Comparison of ENCODE assay signal across 13 cellular contexts in the genomic region with DNA sequence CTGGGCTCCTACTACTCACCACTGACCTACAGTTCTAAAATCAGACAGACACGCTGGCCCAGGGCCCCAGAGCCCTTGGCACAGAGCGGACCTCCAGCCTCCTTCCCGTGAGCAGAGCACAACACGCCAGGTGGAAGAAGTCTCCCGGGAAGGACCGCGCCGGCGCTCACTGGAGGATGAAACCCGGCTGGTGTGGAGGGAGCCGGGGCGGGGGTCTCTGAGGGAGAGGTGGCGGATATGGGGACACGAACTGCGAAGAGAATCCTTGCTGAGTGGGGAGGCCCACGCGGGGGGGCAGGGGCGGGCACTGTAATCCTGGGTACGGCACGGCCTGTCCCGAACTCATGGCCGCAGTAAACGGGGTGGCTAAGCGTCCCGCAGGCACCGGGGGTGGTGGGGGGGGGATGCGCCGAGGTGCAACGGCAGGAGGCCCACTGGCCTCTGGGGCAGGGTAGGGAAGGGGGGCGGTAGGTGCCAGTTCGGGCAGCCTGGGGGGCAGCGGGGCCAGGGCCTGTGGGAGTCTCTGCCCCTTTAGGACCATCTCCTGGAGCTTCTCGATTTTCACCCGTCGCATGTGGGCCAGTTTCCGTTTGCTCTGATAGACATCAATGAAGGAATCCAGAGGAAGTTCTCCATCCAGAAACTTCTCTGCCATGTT. TPM values are rescaled to one million over a fixed set of nuclear protein-coding genes. Genes with fewer than 3 reads are reported as not detected.
DNase-seq lines count a peak whose midpoint lies in the region; ATAC-seq and TF ChIP-seq lines count a peak whose summit lies in the region.
"Had no signal": no experiment of that assay in that cellular context is flagged by ENCODE, and none has a peak within 500 bp of the region (broad histone marks: within the 10 kb centered on the region; RNA-seq: fewer than 3 reads in every experiment).

No MANE protein-coding gene starts in this region.

- no peak overlapping the region for H3K4me3 ChIP-seq in suprapubic skin
- no peak overlapping the region for H3K4me3 ChIP-seq in coronary artery
- H3K4me3 ChIP-seq: ascending aorta, GM23248 had no signal

- ATAC-seq in HG03280 (IDR thresholded peaks at IDR 0.05; ENCODE audit: unreplicated experiment) (no peak), HG02571 (IDR thresholded peaks at IDR 0.05; ENCODE audit: unreplicated experiment) (no peak)

- no peak for TF ChIP-seq CTCF in RWPE1 (conservative IDR thresholded peaks at IDR 0.05; ENCODE audit: low read depth)
- no peak for TF ChIP-seq CTCF in suprapubic skin (IDR thresholded peaks at IDR 0.05)
- TF ChIP-seq CTCF in coronary artery (IDR thresholded peaks at IDR 0.05) = no peak

- peaks cover 66% of the 10 kb centered on the region for H3K4me1 ChIP-seq in suprapubic skin

- POLR2A ChIA-PET in RWPE1 (lab: Yijun Ruan, JAX; ENCODE audit: low non-redundant PET) = interaction anchor here (1.1 kb wide), 1 partner anchor 109 kb away, joined by 3 read pairs; no protein-coding TSS in a partner anchor

- TF ChIP-seq EP300 in suprapubic skin (IDR thresholded peaks at IDR 0.05) = no peak

- WGBS in suprapubic skin = 90% methylated on average over 35 of the region's 36 CpGs

- CTCF ChIA-PET in RWPE1 (lab: Yijun Ruan, JAX) = interaction anchor here (0.5 to 1.6 kb wide), 8 partner anchors 13 to 94 kb away, joined by 3 to 6 read pairs (median 4); no protein-coding TSS in a partner anchor

- H3K27me3 ChIP-seq in suprapubic skin = no peaks in the 10 kb centered on the region
- H3K27me3 ChIP-seq: ascending aorta had no signal

- peaks cover 48% of the 10 kb centered on the region for H3K36me3 ChIP-seq in suprapubic skin

- no peaks in the 10 kb centered on the region for H3K9me3 ChIP-seq in suprapubic skin
- H3K9me3 ChIP-seq: ascending aorta had no signal

- DNase-seq in RWPE1 (ENCODE audit: low spot score) = no peak
- no peak for DNase-seq in epithelial cell of prostate (ENCODE audit: low read depth, low spot score)
- peak; percentile 83 for DNase-seq in mesenteric fat pad (ENCODE audit: low spot score)
- peak; percentile 66 to 75 for DNase-seq in suprapubic skin (ENCODE audit: low spot score in 2 of 2)
- DNase-seq in coronary artery (ENCODE audit: low spot score) = no peak
- DNase-seq: activated CD8-positive, alpha-beta memory T cell treated with anti-CD3 and anti-CD28 coated beads, Interleukin-2, amount 50 U/mL, for 48 hours; GM23248; NCI-H1105; NCI-H524 treated with DMSO at 0.1 percent for 48 hours; SHP77 had no signal

- TF ChIP-seq POLR2A in suprapubic skin (IDR thresholded peaks at IDR 0.05) = no peak

- H3K27ac ChIP-seq in RWPE1 (peak overlapping the region; percentile 95), epithelial cell of prostate (peak overlapping the region; percentile 87), suprapubic skin (no peak overlapping the region), coronary artery (peak overlapping the region in 1 of 2 donors; percentile 52)
- H3K27ac ChIP-seq: ascending aorta, GM23248 had no signal

RNA-seq across cellular contexts. Expression of gene VPS37B, which starts 28.8 kb away (rescaled TPM):
- total RNA-seq in mesenteric fat pad = 27.5 TPM
- total RNA-seq in suprapubic skin = 10 to 100 TPM; 42.0 to 67.1 (median 63.0) TPM

RNA-seq across cellular contexts. Expression of gene HIP1R, which starts 31.8 kb away (rescaled TPM):
- 30.2 TPM for total RNA-seq in mesenteric fat pad
- total RNA-seq in suprapubic skin = 100 to 1,000 TPM; 162 to 289 (median 200) TPM

Comparison
In these comparisons a context has a peak if more than half of its experiments do, and no peak if none do; other contexts are left out.
1. DNase-seq: peak in mesenteric fat pad (single experiment) and suprapubic skin (2 of 2); none in RWPE1 (single experiment), epithelial cell of prostate (single experiment) and coronary artery (single experiment).